In the genomic region with DNA sequence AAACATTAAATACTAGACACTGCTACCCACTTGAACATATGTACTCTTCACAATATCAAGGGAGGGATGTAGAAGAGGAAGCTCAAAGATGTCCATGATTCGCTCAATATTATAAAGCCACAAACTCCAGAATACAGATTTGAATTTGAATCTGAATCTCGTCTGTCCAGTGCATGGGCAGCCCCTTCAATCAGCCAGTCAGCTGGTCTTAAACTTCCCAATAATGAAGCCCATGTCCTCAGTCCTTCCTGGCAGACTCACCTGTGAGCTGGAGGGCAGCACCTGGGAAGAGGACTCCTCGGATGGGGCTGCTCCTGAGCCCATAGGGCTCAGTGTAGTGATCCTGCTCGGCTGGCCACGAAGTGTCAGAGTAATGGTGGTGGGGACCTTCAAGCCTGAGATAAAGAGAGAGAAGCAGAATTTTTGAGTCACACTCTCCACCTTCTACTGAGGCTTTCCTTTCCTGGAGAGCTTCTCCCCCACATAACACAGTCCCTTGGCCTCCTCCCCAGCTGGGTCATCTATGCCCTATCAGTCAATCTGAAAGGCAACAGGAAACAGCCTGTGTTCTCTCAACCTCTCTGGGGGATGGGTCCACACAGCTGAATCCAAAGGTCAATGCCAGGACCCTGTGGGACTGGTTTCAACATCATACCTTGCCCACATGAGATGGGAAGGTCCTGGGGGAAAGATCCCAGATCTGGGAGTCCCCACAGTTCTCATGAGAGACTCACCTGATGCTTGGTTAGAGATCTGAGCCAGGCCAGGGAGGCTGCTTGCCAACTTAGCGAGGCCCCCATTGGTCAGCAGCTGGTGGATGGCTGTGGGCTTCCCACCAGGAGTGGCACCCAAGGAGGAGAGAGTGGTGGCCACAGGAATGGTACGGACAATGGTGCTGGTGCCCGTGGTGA, we compare ENCODE assay signal across 1 cellular context.
A peak's percentile ranks its signal among the peaks of the same experiment; 100 is the strongest.
TF ChIP-seq lines count a peak whose summit lies in the region.

No MANE protein-coding gene starts in this region.

TF ChIP-seq in HepG2, 621 proteins besides CTCF, POLR2A, EP300 and RAD21 (continued from another document and continues in another):
- TF ChIP-seq DZIP1 (CRISPR knock-in tag; IDR thresholded peaks at IDR 0.05) (no peak), DMAP1 (CRISPR knock-in tag; IDR thresholded peaks at IDR 0.05) (0 out of 2 replicates have a peak, but pooled peaks have one; percentile 45), ZNF878 (CRISPR knock-in tag; IDR thresholded peaks at IDR 0.05) (no peak), BRD4 (CRISPR knock-in tag; IDR thresholded peaks at IDR 0.05) (0 out of 2 replicates have a peak, but pooled peaks have one; percentile 43), ZNF737 (CRISPR knock-in tag; IDR thresholded peaks at IDR 0.05; ENCODE audit: borderline replicate concordance) (no peak), SP2 (CRISPR knock-in tag; IDR thresholded peaks at IDR 0.05) (no peak), ARHGAP35 (CRISPR knock-in tag; IDR thresholded peaks at IDR 0.05; ENCODE audit: borderline replicate concordance) (no peak; the same call in 1 of the 2 replicates), GPN1 (CRISPR knock-in tag; IDR thresholded peaks at IDR 0.05; ENCODE audit: borderline replicate concordance) (no peak), ZFP41 (CRISPR knock-in tag; IDR thresholded peaks at IDR 0.05; ENCODE audit: borderline replicate concordance) (no peak), GATA4 (IDR thresholded peaks at IDR 0.05; ENCODE audit: borderline replicate concordance, low read depth) (peak; percentile 76; the same call in 1 of the 2 replicates), KDM6A (CRISPR knock-in tag; IDR thresholded peaks at IDR 0.05; ENCODE audit: low read depth) (peak; percentile 96), STAT6 (CRISPR knock-in tag; IDR thresholded peaks at IDR 0.05; ENCODE audit: borderline replicate concordance) (no peak), MYC (CRISPR knock-in tag; IDR thresholded peaks at IDR 0.05; ENCODE audit: borderline replicate concordance) (peak; percentile 85; the same call in 1 of the 2 replicates), SRSF9 (IDR thresholded peaks at IDR 0.05; ENCODE audit: borderline replicate concordance, insufficient read depth, low read depth, low read length, poor library complexity, severe bottlenecking) (no peak), TOE1 (CRISPR knock-in tag; IDR thresholded peaks at IDR 0.05) (no peak), ATF2 (CRISPR knock-in tag; IDR thresholded peaks at IDR 0.05) (peak; percentile 72; the same call in 1 of the 2 replicates), ZNF772 (CRISPR knock-in tag; IDR thresholded peaks at IDR 0.05) (peak; percentile 79; the same call in 1 of the 2 replicates), NFIC (IDR thresholded peaks at IDR 0.05; ENCODE audit: low read length) (peak; percentile 65; the same call in 1 of the 2 replicates), ZNF766 (CRISPR knock-in tag; IDR thresholded peaks at IDR 0.05; ENCODE audit: borderline replicate concordance) (no peak), ZNF616 (CRISPR knock-in tag; IDR thresholded peaks at IDR 0.05; ENCODE audit: low read depth) (no peak), ZNF619 (CRISPR knock-in tag; IDR thresholded peaks at IDR 0.05) (no peak; the same call in 1 of the 2 replicates), ZNF446 (CRISPR knock-in tag; IDR thresholded peaks at IDR 0.05) (no peak), FLYWCH1 (CRISPR knock-in tag; IDR thresholded peaks at IDR 0.05) (no peak), HNRNPUL1 (IDR thresholded peaks at IDR 0.05; ENCODE audit: low read depth, low read length) (no peak), RBM39 (IDR thresholded peaks at IDR 0.05; ENCODE audit: low read depth, low read length, poor library complexity, severe bottlenecking) (no peak), ZSCAN30 (CRISPR knock-in tag; IDR thresholded peaks at IDR 0.05) (no peak), KLF11 (CRISPR knock-in tag; IDR thresholded peaks at IDR 0.05) (no peak)
- TF ChIP-seq, protein P1, sequence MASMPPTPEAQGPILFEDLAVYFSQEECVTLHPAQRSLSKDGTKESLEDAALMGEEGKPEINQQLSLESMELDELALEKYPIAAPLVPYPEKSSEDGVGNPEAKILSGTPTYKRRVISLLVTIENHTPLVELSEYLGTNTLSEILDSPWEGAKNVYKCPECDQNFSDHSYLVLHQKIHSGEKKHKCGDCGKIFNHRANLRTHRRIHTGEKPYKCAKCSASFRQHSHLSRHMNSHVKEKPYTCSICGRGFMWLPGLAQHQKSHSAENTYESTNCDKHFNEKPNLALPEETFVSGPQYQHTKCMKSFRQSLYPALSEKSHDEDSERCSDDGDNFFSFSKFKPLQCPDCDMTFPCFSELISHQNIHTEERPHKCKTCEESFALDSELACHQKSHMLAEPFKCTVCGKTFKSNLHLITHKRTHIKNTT (CRISPR knock-in tag; IDR thresholded peaks at IDR 0.05) = 0 out of 2 replicates have a peak, but pooled peaks have one; percentile 60
- TF ChIP-seq, protein P2, sequence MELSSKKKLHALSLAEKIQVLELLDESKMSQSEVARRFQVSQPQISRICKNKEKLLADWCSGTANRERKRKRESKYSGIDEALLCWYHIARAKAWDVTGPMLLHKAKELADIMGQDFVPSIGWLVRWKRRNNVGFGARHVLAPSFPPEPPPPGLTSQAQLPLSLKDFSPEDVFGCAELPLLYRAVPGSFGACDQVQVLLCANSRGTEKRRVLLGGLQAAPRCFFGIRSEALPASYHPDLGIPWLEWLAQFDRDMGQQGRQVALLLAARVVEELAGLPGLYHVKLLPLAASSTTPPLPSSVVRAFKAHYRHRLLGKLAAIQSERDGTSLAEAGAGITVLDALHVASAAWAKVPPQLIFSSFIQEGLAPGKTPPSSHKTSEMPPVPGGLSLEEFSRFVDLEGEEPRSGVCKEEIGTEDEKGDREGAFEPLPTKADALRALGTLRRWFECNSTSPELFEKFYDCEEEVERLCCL (CRISPR knock-in tag; IDR thresholded peaks at IDR 0.05; ENCODE audit: borderline replicate concordance) = no peak
- TF ChIP-seq, protein P3, sequence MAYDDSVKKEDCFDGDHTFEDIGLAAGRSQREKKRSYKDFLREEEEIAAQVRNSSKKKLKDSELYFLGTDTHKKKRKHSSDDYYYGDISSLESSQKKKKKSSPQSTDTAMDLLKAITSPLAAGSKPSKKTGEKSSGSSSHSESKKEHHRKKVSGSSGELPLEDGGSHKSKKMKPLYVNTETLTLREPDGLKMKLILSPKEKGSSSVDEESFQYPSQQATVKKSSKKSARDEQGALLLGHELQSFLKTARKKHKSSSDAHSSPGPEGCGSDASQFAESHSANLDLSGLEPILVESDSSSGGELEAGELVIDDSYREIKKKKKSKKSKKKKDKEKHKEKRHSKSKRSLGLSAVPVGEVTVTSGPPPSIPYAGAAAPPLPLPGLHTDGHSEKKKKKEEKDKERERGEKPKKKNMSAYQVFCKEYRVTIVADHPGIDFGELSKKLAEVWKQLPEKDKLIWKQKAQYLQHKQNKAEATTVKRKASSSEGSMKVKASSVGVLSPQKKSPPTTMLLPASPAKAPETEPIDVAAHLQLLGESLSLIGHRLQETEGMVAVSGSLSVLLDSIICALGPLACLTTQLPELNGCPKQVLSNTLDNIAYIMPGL (CRISPR knock-in tag; IDR thresholded peaks at IDR 0.05; ENCODE audit: borderline replicate concordance in 1 of 2, low read depth in 1 of 2) = peak; percentile 70 to 73; a peak in 2 of 4 replicates
- TF ChIP-seq, protein P4, sequence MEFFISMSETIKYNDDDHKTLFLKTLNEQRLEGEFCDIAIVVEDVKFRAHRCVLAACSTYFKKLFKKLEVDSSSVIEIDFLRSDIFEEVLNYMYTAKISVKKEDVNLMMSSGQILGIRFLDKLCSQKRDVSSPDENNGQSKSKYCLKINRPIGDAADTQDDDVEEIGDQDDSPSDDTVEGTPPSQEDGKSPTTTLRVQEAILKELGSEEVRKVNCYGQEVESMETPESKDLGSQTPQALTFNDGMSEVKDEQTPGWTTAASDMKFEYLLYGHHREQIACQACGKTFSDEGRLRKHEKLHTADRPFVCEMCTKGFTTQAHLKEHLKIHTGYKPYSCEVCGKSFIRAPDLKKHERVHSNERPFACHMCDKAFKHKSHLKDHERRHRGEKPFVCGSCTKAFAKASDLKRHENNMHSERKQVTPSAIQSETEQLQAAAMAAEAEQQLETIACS (CRISPR knock-in tag; IDR thresholded peaks at IDR 0.05) = 0 out of 2 replicates have a peak, but pooled peaks have one; percentile 19
- TF ChIP-seq, protein P5, sequence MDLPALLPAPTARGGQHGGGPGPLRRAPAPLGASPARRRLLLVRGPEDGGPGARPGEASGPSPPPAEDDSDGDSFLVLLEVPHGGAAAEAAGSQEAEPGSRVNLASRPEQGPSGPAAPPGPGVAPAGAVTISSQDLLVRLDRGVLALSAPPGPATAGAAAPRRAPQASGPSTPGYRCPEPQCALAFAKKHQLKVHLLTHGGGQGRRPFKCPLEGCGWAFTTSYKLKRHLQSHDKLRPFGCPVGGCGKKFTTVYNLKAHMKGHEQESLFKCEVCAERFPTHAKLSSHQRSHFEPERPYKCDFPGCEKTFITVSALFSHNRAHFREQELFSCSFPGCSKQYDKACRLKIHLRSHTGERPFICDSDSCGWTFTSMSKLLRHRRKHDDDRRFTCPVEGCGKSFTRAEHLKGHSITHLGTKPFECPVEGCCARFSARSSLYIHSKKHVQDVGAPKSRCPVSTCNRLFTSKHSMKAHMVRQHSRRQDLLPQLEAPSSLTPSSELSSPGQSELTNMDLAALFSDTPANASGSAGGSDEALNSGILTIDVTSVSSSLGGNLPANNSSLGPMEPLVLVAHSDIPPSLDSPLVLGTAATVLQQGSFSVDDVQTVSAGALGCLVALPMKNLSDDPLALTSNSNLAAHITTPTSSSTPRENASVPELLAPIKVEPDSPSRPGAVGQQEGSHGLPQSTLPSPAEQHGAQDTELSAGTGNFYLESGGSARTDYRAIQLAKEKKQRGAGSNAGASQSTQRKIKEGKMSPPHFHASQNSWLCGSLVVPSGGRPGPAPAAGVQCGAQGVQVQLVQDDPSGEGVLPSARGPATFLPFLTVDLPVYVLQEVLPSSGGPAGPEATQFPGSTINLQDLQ (CRISPR knock-in tag; IDR thresholded peaks at IDR 0.05) = no peak
- TF ChIP-seq, protein P6, sequence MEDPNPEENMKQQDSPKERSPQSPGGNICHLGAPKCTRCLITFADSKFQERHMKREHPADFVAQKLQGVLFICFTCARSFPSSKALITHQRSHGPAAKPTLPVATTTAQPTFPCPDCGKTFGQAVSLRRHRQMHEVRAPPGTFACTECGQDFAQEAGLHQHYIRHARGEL (CRISPR knock-in tag; IDR thresholded peaks at IDR 0.05) = no peak
- TF ChIP-seq, protein P7, sequence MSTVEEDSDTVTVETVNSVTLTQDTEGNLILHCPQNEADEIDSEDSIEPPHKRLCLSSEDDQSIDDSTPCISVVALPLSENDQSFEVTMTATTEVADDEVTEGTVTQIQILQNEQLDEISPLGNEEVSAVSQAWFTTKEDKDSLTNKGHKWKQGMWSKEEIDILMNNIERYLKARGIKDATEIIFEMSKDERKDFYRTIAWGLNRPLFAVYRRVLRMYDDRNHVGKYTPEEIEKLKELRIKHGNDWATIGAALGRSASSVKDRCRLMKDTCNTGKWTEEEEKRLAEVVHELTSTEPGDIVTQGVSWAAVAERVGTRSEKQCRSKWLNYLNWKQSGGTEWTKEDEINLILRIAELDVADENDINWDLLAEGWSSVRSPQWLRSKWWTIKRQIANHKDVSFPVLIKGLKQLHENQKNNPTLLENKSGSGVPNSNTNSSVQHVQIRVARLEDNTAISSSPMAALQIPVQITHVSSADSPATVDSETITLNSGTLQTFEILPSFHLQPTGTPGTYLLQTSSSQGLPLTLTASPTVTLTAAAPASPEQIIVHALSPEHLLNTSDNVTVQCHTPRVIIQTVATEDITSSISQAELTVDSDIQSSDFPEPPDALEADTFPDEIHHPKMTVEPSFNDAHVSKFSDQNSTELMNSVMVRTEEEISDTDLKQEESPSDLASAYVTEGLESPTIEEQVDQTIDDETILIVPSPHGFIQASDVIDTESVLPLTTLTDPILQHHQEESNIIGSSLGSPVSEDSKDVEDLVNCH (CRISPR knock-in tag; IDR thresholded peaks at IDR 0.05) = no peak
